10 cellular contexts compared by ENCODE assay signal in genomic region chr14:104604461-104605449, GRCh38. TPM values are rescaled to one million over a fixed set of nuclear protein-coding genes. Genes with fewer than 3 reads are reported as not detected.
DNase-seq lines count a peak whose midpoint lies in the region; ATAC-seq and TF ChIP-seq lines count a peak whose summit lies in the region.
"Had no signal": no experiment of that assay in that cellular context is flagged by ENCODE, and none has a peak within 500 bp of the region (broad histone marks: within the 10 kb centered on the region; RNA-seq: fewer than 3 reads in every experiment).

TSS of gene TMEM179 (minus strand) at chr14:104604772. CDS start at chr14:104604741, 31 bp downstream.

- H3K9me3 Mint-ChIP-seq in progenitor cell of endocrine pancreas (ENCODE audit: low read depth), result no peaks in the 10 kb centered on the region

- peak within 1 kb of the TSS; percentile 71 for H3K4me3 Mint-ChIP-seq in progenitor cell of endocrine pancreas (ENCODE audit: low read depth)

- H3K4me1 ChIP-seq in HAP-1, result peaks cover 17% of the 10 kb centered on the region
- H3K4me1 ChIP-seq: thyroid gland had no signal

- in situ Hi-C loops in HAP-1 (cut with MboI; ENCODE audit: low sequenced_read_pairs), result no loop called here

- H3K36me3 ChIP-seq in HAP-1 (replicated peaks), result no peaks in the 10 kb centered on the region
- H3K36me3 ChIP-seq: thyroid gland had no signal

- DNase-seq in HAP-1 (ENCODE audit: low spot score in 2 of 2) (peak; percentile 29 to 71), RPMI8226 (peak; percentile 60), Right ventricle myocardium superior (no peak), progenitor cell of endocrine pancreas (ENCODE audit: low spot score, unreplicated experiment) (peak; percentile 76), activated gamma-delta T cell treated with Interleukin-2 at 50 U/mL for 16 hours (no peak), GM19238 (ENCODE audit: insufficient read length, low spot score) (no peak)

- intact Hi-C loops in Right ventricle myocardium superior (cut with DNase I), result no loop called here

- no peak for TF ChIP-seq CTCF in progenitor cell of endocrine pancreas (IDR thresholded peaks at IDR 0.05; ENCODE audit: unreplicated experiment)

- ATAC-seq in Right ventricle myocardium superior (ENCODE audit: poor library complexity) (peak; percentile 90), HG03354 (IDR thresholded peaks at IDR 0.05; ENCODE audit: poor library complexity, severe bottlenecking, unreplicated experiment) (no peak), GM18909 (IDR thresholded peaks at IDR 0.05; ENCODE audit: poor library complexity, unreplicated experiment) (no peak)

- H3K27ac Mint-ChIP-seq in progenitor cell of endocrine pancreas, result peak within 1 kb of the TSS; percentile 64

- peaks cover 3% of the 10 kb centered on the region for H3K4me1 Mint-ChIP-seq in progenitor cell of endocrine pancreas (ENCODE audit: low read depth)

- H3K4me3 ChIP-seq in HAP-1, result peak within 1 kb of the TSS; percentile 9; the same call in 1 of the 2 replicates
- H3K4me3 ChIP-seq: thyroid gland had no signal

- peaks cover 57% of the 10 kb centered on the region for H3K27me3 Mint-ChIP-seq in progenitor cell of endocrine pancreas

- H3K36me3 Mint-ChIP-seq in progenitor cell of endocrine pancreas (ENCODE audit: insufficient read depth), result no peaks in the 10 kb centered on the region

- peaks cover 2% of the 10 kb centered on the region; the same call in 1 of the 2 replicates for H3K27me3 ChIP-seq in HAP-1 (ENCODE audit: low read depth)
- H3K27me3 ChIP-seq: thyroid gland had no signal

- no peaks in the 10 kb centered on the region for H3K9me3 ChIP-seq in HAP-1
- H3K9me3 ChIP-seq: thyroid gland had no signal

RNA-seq across cellular contexts. Expression of gene TMEM179, which starts in this region (rescaled TPM):
- total RNA-seq in Right ventricle myocardium superior (not detected), progenitor cell of endocrine pancreas (8.1 and 9.2 TPM in 2 replicates)
- total RNA-seq: lower leg skin had no signal

Comparison
In these comparisons a context has a peak if more than half of its experiments do, and no peak if none do; other contexts are left out.
1. Peak in ATAC-seq in Right ventricle myocardium superior; RNA of the gene not detected or under 1 TPM.
2. DNase-seq: peak in HAP-1 (2 of 2), RPMI8226 (single experiment) and progenitor cell of endocrine pancreas (single experiment); none in Right ventricle myocardium superior (single experiment), activated gamma-delta T cell treated with Interleukin-2 at 50 U/mL for 16 hours (single experiment) and GM19238 (single experiment).